In genomic region chr2:165015052-165015642, GRCh38 we compare ENCODE assay signal across 8 cellular contexts.
A peak's percentile ranks its signal among the peaks of the same experiment; 100 is the strongest.
DNase-seq lines count a peak whose midpoint lies in the region; ATAC-seq lines count a peak whose summit lies in the region.

No MANE protein-coding gene starts in this region.

- peaks cover under 1% of the 10 kb centered on the region for H3K9me3 Mint-ChIP-seq in memory B cell
- peaks cover 2% of the 10 kb centered on the region for H3K9me3 Mint-ChIP-seq in stimulated activated effector memory CD8-positive, alpha-beta T cell treated with anti-CD3 and anti-CD28 coated beads, Interleukin-12 subunit alpha, Interleukin-12 subunit beta, amount 100 ng/mL, for 72 hours

- peaks cover 20% of the 10 kb centered on the region for H3K4me1 Mint-ChIP-seq in memory B cell
- no peaks in the 10 kb centered on the region for H3K4me1 Mint-ChIP-seq in stimulated activated effector memory CD8-positive, alpha-beta T cell treated with anti-CD3 and anti-CD28 coated beads, Interleukin-12 subunit alpha, Interleukin-12 subunit beta, amount 100 ng/mL, for 72 hours

- H3K27me3 Mint-ChIP-seq in memory B cell, result peaks cover under 1% of the 10 kb centered on the region

- H3K36me3 Mint-ChIP-seq in memory B cell, result peaks cover under 1% of the 10 kb centered on the region
- H3K36me3 Mint-ChIP-seq in stimulated activated effector memory CD8-positive, alpha-beta T cell treated with anti-CD3 and anti-CD28 coated beads, Interleukin-12 subunit alpha, Interleukin-12 subunit beta, amount 100 ng/mL, for 72 hours, result no peaks in the 10 kb centered on the region

- peak overlapping the region; percentile 0 for H3K27ac Mint-ChIP-seq in memory B cell
- no peak overlapping the region for H3K27ac Mint-ChIP-seq in stimulated activated effector memory CD8-positive, alpha-beta T cell treated with anti-CD3 and anti-CD28 coated beads, Interleukin-12 subunit alpha, Interleukin-12 subunit beta, amount 100 ng/mL, for 72 hours

- no peak overlapping the region for H3K4me3 Mint-ChIP-seq in memory B cell
- H3K4me3 Mint-ChIP-seq in stimulated activated effector memory CD8-positive, alpha-beta T cell treated with anti-CD3 and anti-CD28 coated beads, Interleukin-12 subunit alpha, Interleukin-12 subunit beta, amount 100 ng/mL, for 72 hours, result no peak overlapping the region

- DNase-seq in AML-193 (lab: John Stamatoyannopoulos, UW) (peak; percentile 44 to 48), NCI-H2196 treated with DMSO at 0.1 percent for 48 hours (lab: John Stamatoyannopoulos, UW; ENCODE audit: unreplicated experiment) (peak; percentile 21), ecto neural progenitor cell (ENCODE audit: low spot score) (peak; percentile 77), memory B cell (ENCODE audit: low spot score in 2 of 2) (peak; percentile 51 to 58)
- DNase-seq in activated CD4-positive, alpha-beta T cell treated with anti-CD3 and anti-CD28 coated beads for 4 hours, result peak; percentile 13 to 40
- DNase-seq in stimulated activated effector memory CD8-positive, alpha-beta T cell treated with anti-CD3 and anti-CD28 coated beads, Interleukin-12 subunit alpha, Interleukin-12 subunit beta, amount 100 ng/mL, for 72 hours (ENCODE audit: low spot score in 2 of 2), result peak; percentile 42 to 64

- ATAC-seq in GM18873 (IDR thresholded peaks at IDR 0.05; ENCODE audit: low FRiP score, unreplicated experiment) (peak; percentile 71), HG03108 (IDR thresholded peaks at IDR 0.05; ENCODE audit: unreplicated experiment) (peak; percentile 58), memory B cell (ENCODE audit: low read depth) (peak; percentile 50)
- ATAC-seq in stimulated activated effector memory CD8-positive, alpha-beta T cell treated with anti-CD3 and anti-CD28 coated beads, Interleukin-12 subunit alpha, Interleukin-12 subunit beta, amount 100 ng/mL, for 72 hours, result peak; percentile 51

Comparison
In these comparisons a context has a peak if more than half of its experiments do, and no peak if none do; other contexts are left out.
1. Peak in every context shown above with its lines: DNase-seq and ATAC-seq.
2. DNase-seq: peak in every context shown above with its lines; median percentile 77 in ecto neural progenitor cell; 54 in memory B cell; 53 in stimulated activated effector memory CD8-positive, alpha-beta T cell treated with anti-CD3 and anti-CD28 coated beads, Interleukin-12 subunit alpha, Interleukin-12 subunit beta, amount 100 ng/mL, for 72 hours; 46 in AML-193; 26 in activated CD4-positive, alpha-beta T cell treated with anti-CD3 and anti-CD28 coated beads for 4 hours; 21 in NCI-H2196 treated with DMSO at 0.1 percent for 48 hours.